ENCODE assay signal across 7 cellular contexts in genomic region chr2:131606366-131606765, GRCh38.
DNase-seq lines count a peak whose midpoint lies in the region; TF ChIP-seq lines count a peak whose summit lies in the region.
"Not testable (repeated sequence)": the region's sequence is repeated elsewhere in the genome, so short reads cannot be mapped to it uniquely, and the experiment has no call there.

No MANE protein-coding gene starts in this region.

- DNase-seq in DMS153 treated with DMSO at 0.1 percent for 48 hours (lab: John Stamatoyannopoulos, UW; ENCODE audit: unreplicated experiment) (peak; percentile 12), NCI-H1092 (lab: John Stamatoyannopoulos, UW) (peak; percentile 13), NCI-H1930 (lab: John Stamatoyannopoulos, UW) (peak; percentile 47 to 74), NCI-H345 (lab: John Stamatoyannopoulos, UW) (peak; percentile 48), NCI-H748 (lab: John Stamatoyannopoulos, UW; ENCODE audit: unreplicated experiment) (peak; percentile 9)

- peak overlapping the region; percentile 86 for H3K27ac ChIP-seq in 22Rv1
- H3K27ac ChIP-seq in VCaP = peak overlapping the region; percentile 78

- not testable (repeated sequence) for TF ChIP-seq CTCF in 22Rv1 (IDR thresholded peaks at IDR 0.05); VCaP (conservative IDR thresholded peaks at IDR 0.05)

Comparison
In these comparisons a context has a peak if more than half of its experiments do, and no peak if none do; other contexts are left out.
1. Peak in every context shown above with its lines: DNase-seq and H3K27ac ChIP-seq.
2. DNase-seq: peak in every context shown above with its lines; median percentile 60 in NCI-H1930; 48 in NCI-H345; 13 in NCI-H1092; 12 in DMS153 treated with DMSO at 0.1 percent for 48 hours; 9 in NCI-H748.